Comparison of ENCODE assay signal across 14 cellular contexts in genomic region chr10:70212277-70212676, GRCh38. TPM values are rescaled to one million over a fixed set of nuclear protein-coding genes. Genes with fewer than 3 reads are reported as not detected.
A peak's percentile ranks its signal among the peaks of the same experiment; 100 is the strongest.
DNase-seq lines count a peak whose midpoint lies in the region; ATAC-seq and TF ChIP-seq lines count a peak whose summit lies in the region.
"Had no signal": no experiment of that assay in that cellular context is flagged by ENCODE, and none has a peak within 500 bp of the region (broad histone marks: within the 10 kb centered on the region; RNA-seq: fewer than 3 reads in every experiment).

No MANE protein-coding gene starts in this region.

- H3K27ac Mint-ChIP-seq in Caco-2 (ENCODE audit: unreplicated experiment) (no peak overlapping the region), T-helper 17 cell (peak overlapping the region; percentile 67), chondrocyte (ENCODE audit: unreplicated experiment) (peak overlapping the region; percentile 91)
- H3K27ac Mint-ChIP-seq: CD14-positive monocyte had no signal

- TF ChIP-seq EP300 in esophagus muscularis mucosa (IDR thresholded peaks at IDR 0.05): no peak

- H3K36me3 Mint-ChIP-seq in Caco-2 (ENCODE audit: insufficient read depth, unreplicated experiment) (peaks cover 99% of the 10 kb centered on the region), T-helper 17 cell (ENCODE audit: low read depth) (peaks cover 2% of the 10 kb centered on the region), chondrocyte (ENCODE audit: low read depth) (peaks cover 22% of the 10 kb centered on the region)

- no peaks in the 10 kb centered on the region for H3K27me3 Mint-ChIP-seq in Caco-2 (ENCODE audit: insufficient read depth, unreplicated experiment)
- H3K27me3 Mint-ChIP-seq in T-helper 17 cell: no peaks in the 10 kb centered on the region
- no peaks in the 10 kb centered on the region for H3K27me3 Mint-ChIP-seq in chondrocyte (ENCODE audit: low read depth)
- H3K27me3 Mint-ChIP-seq: CD8-positive, alpha-beta memory T cell had no signal

- TF ChIP-seq CTCF in A673 (conservative IDR thresholded peaks at IDR 0.05; ENCODE audit: low read depth, low read length): no peak
- no peak for TF ChIP-seq CTCF in Caco-2 (IDR thresholded peaks at IDR 0.05; ENCODE audit: insufficient read depth in 1 of 2, low read depth in 1 of 2, low read length in 1 of 2, severe bottlenecking in 1 of 2, unreplicated experiment in 1 of 2)
- TF ChIP-seq CTCF in chondrocyte (IDR thresholded peaks at IDR 0.05): no peak
- TF ChIP-seq CTCF in esophagus muscularis mucosa (IDR thresholded peaks at IDR 0.05): no peak
- no peak for TF ChIP-seq CTCF in GM13977 (IDR thresholded peaks at IDR 0.05; ENCODE audit: extremely low read depth, insufficient read depth, missing control alignments)
- TF ChIP-seq CTCF in GM13976 (IDR thresholded peaks at IDR 0.05; ENCODE audit: borderline replicate concordance, control extremely low read depth, extremely low read depth, insufficient read depth, missing control alignments): no peak

- H3K4me3 Mint-ChIP-seq in Caco-2 (ENCODE audit: unreplicated experiment) (no peak overlapping the region), T-helper 17 cell (no peak overlapping the region), chondrocyte (ENCODE audit: unreplicated experiment) (no peak overlapping the region)
- H3K4me3 Mint-ChIP-seq: CD14-positive monocyte; CD8-positive, alpha-beta memory T cell had no signal

- DNase-seq in A673 (ENCODE audit: low spot score) (no peak), Caco-2 (no peak), T-helper 17 cell (no peak), chondrocyte (ENCODE audit: low spot score) (no peak), esophagus muscularis mucosa (ENCODE audit: extremely low spot score) (no peak), GM13977 (ENCODE audit: low spot score) (no peak), GM13976 (ENCODE audit: low spot score) (no peak)
- DNase-seq: CD8-positive, alpha-beta memory T cell had no signal

- H3K4me1 Mint-ChIP-seq in Caco-2 (ENCODE audit: low read depth, unreplicated experiment) (peaks cover 8% of the 10 kb centered on the region), T-helper 17 cell (no peaks in the 10 kb centered on the region), chondrocyte (ENCODE audit: low read depth) (peaks cover 10% of the 10 kb centered on the region)
- H3K4me1 Mint-ChIP-seq: CD14-positive monocyte; CD8-positive, alpha-beta memory T cell had no signal

- CTCF ChIA-PET in A673 (lab: Charles Lee) (no interaction called here), Caco-2 (lab: Charles Lee) (interaction anchor here (1.2 kb wide), 1 partner anchor 9 kb away, joined by 3 read pairs; no protein-coding TSS in a partner anchor)

- H3K27ac ChIP-seq in A673 (ENCODE audit: low read depth, low read length, poor library complexity, severe bottlenecking) (peak overlapping the region; percentile 54), esophagus muscularis mucosa (replicated peaks in 1 of 4) (no peak overlapping the region)
- H3K27ac ChIP-seq: A549, KMS-11 had no signal

- in situ Hi-C loops in GM13977 (cut with MboI; ENCODE audit: low pct_unique_long_range_greater_than_20kb, low sequenced_read_pairs, unreplicated experiment) (no loop called here), GM13976 (cut with MboI; ENCODE audit: low sequenced_read_pairs, unreplicated experiment) (loop anchor here (10.0 kb wide), 1 partner anchor 143 kb away; no protein-coding TSS in a partner anchor)

- intact Hi-C loops in A673 (cut with micrococcal nuclease; ENCODE audit: unreplicated experiment) (loop anchor here (5.0 kb wide), 1 partner anchor 60 kb away; no protein-coding TSS in a partner anchor), Caco-2 (cut with micrococcal nuclease; ENCODE audit: unreplicated experiment) (no loop called here), esophagus muscularis mucosa (cut with DNase I) (no loop called here)

- BruUV-seq in A673 (replicated peaks; lab: Mats Ljungman, UMichigan): no TSS peak
- TSS peak; percentile 3 for BruUV-seq in Caco-2 (replicated peaks; lab: Mats Ljungman, UMichigan)

- no peaks in the 10 kb centered on the region for H3K9me3 ChIP-seq in A673 (ENCODE audit: low read depth, low read length, poor library complexity, severe bottlenecking)
- no peaks in the 10 kb centered on the region for H3K9me3 ChIP-seq in Caco-2
- no peaks in the 10 kb centered on the region for H3K9me3 ChIP-seq in T-helper 17 cell (ENCODE audit: control insufficient read depth, low read length, poor library complexity, severe bottlenecking)
- H3K9me3 ChIP-seq in esophagus muscularis mucosa: no peaks in the 10 kb centered on the region
- H3K9me3 ChIP-seq: A549 had no signal

- H3K9me3 Mint-ChIP-seq in Caco-2 (ENCODE audit: unreplicated experiment): no peaks in the 10 kb centered on the region
- H3K9me3 Mint-ChIP-seq in chondrocyte (ENCODE audit: low read depth): no peaks in the 10 kb centered on the region
- H3K9me3 Mint-ChIP-seq: CD14-positive monocyte; CD8-positive, alpha-beta memory T cell had no signal

- H3K36me3 ChIP-seq in A673 (ENCODE audit: insufficient read depth, low read length, poor library complexity, severe bottlenecking) (peaks cover 91% of the 10 kb centered on the region), Caco-2 (ENCODE audit: control insufficient read depth, insufficient read depth, low read length) (peaks cover 5% of the 10 kb centered on the region), esophagus muscularis mucosa (peaks cover 27 to 90% (median 69%) of the 10 kb centered on the region in 4 donors)

- no peaks in the 10 kb centered on the region for H3K4me1 ChIP-seq in A673 (ENCODE audit: insufficient read depth, low read length, poor library complexity, severe bottlenecking)
- no peaks in the 10 kb centered on the region for H3K4me1 ChIP-seq in Caco-2
- H3K4me1 ChIP-seq in esophagus muscularis mucosa: no peaks in the 10 kb centered on the region

- POLR2A ChIA-PET in A673 (lab: Charles Lee; ENCODE audit: low non-redundant PET) (no interaction called here), Caco-2 (lab: Charles Lee) (no interaction called here)

- no peaks in the 10 kb centered on the region for H3K27me3 ChIP-seq in A673 (replicated peaks; ENCODE audit: insufficient read depth, low read depth, low read length, poor library complexity)
- no peaks in the 10 kb centered on the region for H3K27me3 ChIP-seq in Caco-2 (replicated peaks; ENCODE audit: control insufficient read depth, insufficient read depth, low read length)
- no peaks in the 10 kb centered on the region for H3K27me3 ChIP-seq in esophagus muscularis mucosa

- TF ChIP-seq POLR2A in esophagus muscularis mucosa (IDR thresholded peaks at IDR 0.05; ENCODE audit: low read depth): no peak

- no peak for ATAC-seq in T-helper 17 cell
- ATAC-seq: A549, GM12878, HCT116, HepG2 had no signal

- H3K4me3 ChIP-seq in A673 (ENCODE audit: low read depth, low read length, poor library complexity, severe bottlenecking) (no peak overlapping the region), Caco-2 (ENCODE audit: low read depth, low read length) (no peak overlapping the region), esophagus muscularis mucosa (no peak overlapping the region)
- H3K4me3 ChIP-seq: A549, GM12878 had no signal

RNA-seq across cellular contexts. Expression of gene PPA1, which starts 21.0 kb away (rescaled TPM):
- total RNA-seq in A673 (2021): 322 and 351 TPM in 2 replicates
- total RNA-seq in Caco-2 (2022): 350 and 353 TPM in 2 replicates
- 10 to 100 TPM; 69.8 to 80.9 TPM for total RNA-seq in T-helper 17 cell
- 67.4 to 74.9 TPM (median 69.0 TPM) in 3 replicates for total RNA-seq in chondrocyte
- total RNA-seq in esophagus muscularis mucosa: 100 to 1,000 TPM in 1 of 4 donors, 10 to 100 TPM in 3; 72.6 to 105 (median 82.2) TPM

RNA-seq across cellular contexts. Expression of gene SAR1A, which starts 42.0 kb away (rescaled TPM):
- 200 and 215 TPM in 2 replicates for total RNA-seq in A673 (2021)
- total RNA-seq in Caco-2 (2022): 268 and 288 TPM in 2 replicates
- total RNA-seq in T-helper 17 cell: 100 to 1,000 TPM; 131 to 132 TPM
- 203 to 233 TPM (median 212 TPM) in 3 replicates for total RNA-seq in chondrocyte
- 10 to 100 TPM; 73.6 to 87.6 (median 80.5) TPM for total RNA-seq in esophagus muscularis mucosa
